Comparison of ENCODE assay signal across 8 cellular contexts in the genomic region with DNA sequence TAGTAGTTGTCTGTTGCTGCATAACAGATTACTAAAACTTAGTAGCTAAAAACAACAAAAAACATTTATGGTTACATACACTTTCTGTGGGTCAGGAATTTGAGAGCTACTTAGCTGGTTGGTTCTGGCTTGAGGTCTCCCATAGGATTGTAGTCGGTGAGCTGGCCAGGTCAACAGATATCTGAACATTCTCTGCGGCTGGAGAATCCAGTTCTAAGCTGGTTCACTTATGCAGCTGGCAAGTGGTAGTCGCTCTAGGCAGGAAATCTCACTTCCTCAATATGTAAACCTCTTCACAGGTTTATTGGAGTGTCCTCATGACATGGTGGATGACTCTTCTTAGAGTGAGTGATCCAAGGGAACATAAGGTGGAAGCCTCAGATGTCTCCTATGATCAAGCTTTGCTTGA.
DNase-seq lines count a peak whose midpoint lies in the region; ATAC-seq and TF ChIP-seq lines count a peak whose summit lies in the region.

No MANE protein-coding gene starts in this region.

- DNase-seq in NCI-H2029 (lab: John Stamatoyannopoulos, UW) = peak; percentile 66
- no peak for DNase-seq in effector memory CD8-positive, alpha-beta T cell
- DNase-seq in dedifferentiated amniotic fluid mesenchymal stem cell (ENCODE audit: extremely low spot score) = no peak
- DNase-seq in heart right ventricle = no peak
- no peak for DNase-seq in stimulated activated CD4-positive, alpha-beta T cell treated with anti-CD3 and anti-CD28 coated beads, Interleukin-1b, Interleukin-23, amount 100 ng/mL, for 48 hours

- peaks cover 3 to 86% (median 26%) of the 10 kb centered on the region in 9 donors for H3K4me1 ChIP-seq in heart right ventricle

- no peaks in the 10 kb centered on the region for H3K27me3 Mint-ChIP-seq in effector memory CD8-positive, alpha-beta T cell

- H3K4me3 Mint-ChIP-seq in effector memory CD8-positive, alpha-beta T cell = peak overlapping the region; percentile 72 to 79

- H3K4me1 Mint-ChIP-seq in effector memory CD8-positive, alpha-beta T cell (ENCODE audit: low read depth in 2 of 2) = peaks cover 64 to 83% of the 10 kb centered on the region in 2 donors

- TF ChIP-seq CTCF in heart right ventricle (IDR thresholded peaks at IDR 0.05) = no peak

- no peak overlapping the region for H3K4me3 ChIP-seq in heart right ventricle

- peaks cover 0 to 6% (median 0%) of the 10 kb centered on the region in 11 donors for H3K9me3 ChIP-seq in heart right ventricle

- no peaks in the 10 kb centered on the region for H3K36me3 ChIP-seq in heart right ventricle

- intact Hi-C loops in heart right ventricle (cut with DNase I) = no loop called here

- peaks cover 11% of the 10 kb centered on the region for H3K36me3 Mint-ChIP-seq in effector memory CD8-positive, alpha-beta T cell (ENCODE audit: insufficient read depth)

- H3K27ac ChIP-seq in heart right ventricle = peak overlapping the region in 1 of 10 donors; percentile 60

- H3K27me3 ChIP-seq in heart right ventricle = no peaks in the 10 kb centered on the region

- H3K27ac Mint-ChIP-seq in effector memory CD8-positive, alpha-beta T cell = peak overlapping the region; percentile 94 to 99

- ATAC-seq in GM18867 (IDR thresholded peaks at IDR 0.05; ENCODE audit: unreplicated experiment) = peak; percentile 84
- ATAC-seq in HG02610 (IDR thresholded peaks at IDR 0.05; ENCODE audit: unreplicated experiment) = peak; percentile 82
- peak; percentile 48 for ATAC-seq in effector memory CD8-positive, alpha-beta T cell (replicated peaks)
- no peak for ATAC-seq in SK-N-SH treated with all-trans-retinoic acid at 6 μM for 48 hours
- no peak for ATAC-seq in heart right ventricle

- 62 to 69% methylated on average over 3 of the region's 3 CpGs for WGBS in heart right ventricle, 2 donors

- peaks cover 3 to 7% of the 10 kb centered on the region in 2 donors for H3K9me3 Mint-ChIP-seq in effector memory CD8-positive, alpha-beta T cell

TF ChIP-seq in SK-N-SH treated with all-trans-retinoic acid at 6 μM for 48 hours, 23 proteins besides CTCF, POLR2A, EP300 and RAD21:
- no peak for TF ChIP-seq TOX (CRISPR knock-in tag; IDR thresholded peaks at IDR 0.05; ENCODE audit: borderline replicate concordance)
- TF ChIP-seq GLIS3 (CRISPR knock-in tag; IDR thresholded peaks at IDR 0.05) = no peak
- no peak for TF ChIP-seq OSR1 (CRISPR knock-in tag; IDR thresholded peaks at IDR 0.05)
- no peak for TF ChIP-seq ZNF8 (CRISPR knock-in tag; IDR thresholded peaks at IDR 0.05)
- TF ChIP-seq, protein P1, sequence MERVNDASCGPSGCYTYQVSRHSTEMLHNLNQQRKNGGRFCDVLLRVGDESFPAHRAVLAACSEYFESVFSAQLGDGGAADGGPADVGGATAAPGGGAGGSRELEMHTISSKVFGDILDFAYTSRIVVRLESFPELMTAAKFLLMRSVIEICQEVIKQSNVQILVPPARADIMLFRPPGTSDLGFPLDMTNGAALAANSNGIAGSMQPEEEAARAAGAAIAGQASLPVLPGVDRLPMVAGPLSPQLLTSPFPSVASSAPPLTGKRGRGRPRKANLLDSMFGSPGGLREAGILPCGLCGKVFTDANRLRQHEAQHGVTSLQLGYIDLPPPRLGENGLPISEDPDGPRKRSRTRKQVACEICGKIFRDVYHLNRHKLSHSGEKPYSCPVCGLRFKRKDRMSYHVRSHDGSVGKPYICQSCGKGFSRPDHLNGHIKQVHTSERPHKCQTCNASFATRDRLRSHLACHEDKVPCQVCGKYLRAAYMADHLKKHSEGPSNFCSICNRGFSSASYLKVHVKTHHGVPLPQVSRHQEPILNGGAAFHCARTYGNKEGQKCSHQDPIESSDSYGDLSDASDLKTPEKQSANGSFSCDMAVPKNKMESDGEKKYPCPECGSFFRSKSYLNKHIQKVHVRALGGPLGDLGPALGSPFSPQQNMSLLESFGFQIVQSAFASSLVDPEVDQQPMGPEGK (CRISPR knock-in tag; IDR thresholded peaks at IDR 0.05; ENCODE audit: borderline replicate concordance) = no peak
- TF ChIP-seq, protein P2, sequence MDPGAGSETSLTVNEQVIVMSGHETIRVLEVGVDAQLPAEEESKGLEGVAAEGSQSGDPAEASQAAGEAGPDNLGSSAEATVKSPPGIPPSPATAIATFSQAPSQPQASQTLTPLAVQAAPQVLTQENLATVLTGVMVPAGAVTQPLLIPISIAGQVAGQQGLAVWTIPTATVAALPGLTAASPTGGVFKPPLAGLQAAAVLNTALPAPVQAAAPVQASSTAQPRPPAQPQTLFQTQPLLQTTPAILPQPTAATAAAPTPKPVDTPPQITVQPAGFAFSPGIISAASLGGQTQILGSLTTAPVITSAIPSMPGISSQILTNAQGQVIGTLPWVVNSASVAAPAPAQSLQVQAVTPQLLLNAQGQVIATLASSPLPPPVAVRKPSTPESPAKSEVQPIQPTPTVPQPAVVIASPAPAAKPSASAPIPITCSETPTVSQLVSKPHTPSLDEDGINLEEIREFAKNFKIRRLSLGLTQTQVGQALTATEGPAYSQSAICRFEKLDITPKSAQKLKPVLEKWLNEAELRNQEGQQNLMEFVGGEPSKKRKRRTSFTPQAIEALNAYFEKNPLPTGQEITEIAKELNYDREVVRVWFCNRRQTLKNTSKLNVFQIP (CRISPR knock-in tag; IDR thresholded peaks at IDR 0.05; ENCODE audit: borderline replicate concordance, low read depth) = no peak
- TF ChIP-seq BACH2 (CRISPR knock-in tag; IDR thresholded peaks at IDR 0.05; ENCODE audit: borderline replicate concordance) = no peak
- no peak for TF ChIP-seq ZNF70 (CRISPR knock-in tag; IDR thresholded peaks at IDR 0.05)
- no peak for TF ChIP-seq SNAI2 (CRISPR knock-in tag; IDR thresholded peaks at IDR 0.05)
- TF ChIP-seq, protein P3, sequence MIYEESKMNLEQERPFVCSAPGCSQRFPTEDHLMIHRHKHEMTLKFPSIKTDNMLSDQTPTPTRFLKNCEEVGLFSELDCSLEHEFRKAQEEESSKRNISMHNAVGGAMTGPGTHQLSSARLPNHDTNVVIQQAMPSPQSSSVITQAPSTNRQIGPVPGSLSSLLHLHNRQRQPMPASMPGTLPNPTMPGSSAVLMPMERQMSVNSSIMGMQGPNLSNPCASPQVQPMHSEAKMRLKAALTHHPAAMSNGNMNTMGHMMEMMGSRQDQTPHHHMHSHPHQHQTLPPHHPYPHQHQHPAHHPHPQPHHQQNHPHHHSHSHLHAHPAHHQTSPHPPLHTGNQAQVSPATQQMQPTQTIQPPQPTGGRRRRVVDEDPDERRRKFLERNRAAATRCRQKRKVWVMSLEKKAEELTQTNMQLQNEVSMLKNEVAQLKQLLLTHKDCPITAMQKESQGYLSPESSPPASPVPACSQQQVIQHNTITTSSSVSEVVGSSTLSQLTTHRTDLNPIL (CRISPR knock-in tag; IDR thresholded peaks at IDR 0.05; ENCODE audit: low read depth) = no peak
- no peak for TF ChIP-seq RARB (CRISPR knock-in tag; IDR thresholded peaks at IDR 0.05)
- TF ChIP-seq ZFP30 (CRISPR knock-in tag; IDR thresholded peaks at IDR 0.05) = no peak
- TF ChIP-seq, protein P4, sequence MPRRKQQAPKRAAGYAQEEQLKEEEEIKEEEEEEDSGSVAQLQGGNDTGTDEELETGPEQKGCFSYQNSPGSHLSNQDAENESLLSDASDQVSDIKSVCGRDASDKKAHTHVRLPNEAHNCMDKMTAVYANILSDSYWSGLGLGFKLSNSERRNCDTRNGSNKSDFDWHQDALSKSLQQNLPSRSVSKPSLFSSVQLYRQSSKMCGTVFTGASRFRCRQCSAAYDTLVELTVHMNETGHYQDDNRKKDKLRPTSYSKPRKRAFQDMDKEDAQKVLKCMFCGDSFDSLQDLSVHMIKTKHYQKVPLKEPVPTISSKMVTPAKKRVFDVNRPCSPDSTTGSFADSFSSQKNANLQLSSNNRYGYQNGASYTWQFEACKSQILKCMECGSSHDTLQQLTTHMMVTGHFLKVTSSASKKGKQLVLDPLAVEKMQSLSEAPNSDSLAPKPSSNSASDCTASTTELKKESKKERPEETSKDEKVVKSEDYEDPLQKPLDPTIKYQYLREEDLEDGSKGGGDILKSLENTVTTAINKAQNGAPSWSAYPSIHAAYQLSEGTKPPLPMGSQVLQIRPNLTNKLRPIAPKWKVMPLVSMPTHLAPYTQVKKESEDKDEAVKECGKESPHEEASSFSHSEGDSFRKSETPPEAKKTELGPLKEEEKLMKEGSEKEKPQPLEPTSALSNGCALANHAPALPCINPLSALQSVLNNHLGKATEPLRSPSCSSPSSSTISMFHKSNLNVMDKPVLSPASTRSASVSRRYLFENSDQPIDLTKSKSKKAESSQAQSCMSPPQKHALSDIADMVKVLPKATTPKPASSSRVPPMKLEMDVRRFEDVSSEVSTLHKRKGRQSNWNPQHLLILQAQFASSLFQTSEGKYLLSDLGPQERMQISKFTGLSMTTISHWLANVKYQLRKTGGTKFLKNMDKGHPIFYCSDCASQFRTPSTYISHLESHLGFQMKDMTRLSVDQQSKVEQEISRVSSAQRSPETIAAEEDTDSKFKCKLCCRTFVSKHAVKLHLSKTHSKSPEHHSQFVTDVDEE (CRISPR knock-in tag; IDR thresholded peaks at IDR 0.05) = no peak
- no peak for TF ChIP-seq ZNF565 (CRISPR knock-in tag; conservative IDR thresholded peaks at IDR 0.05; ENCODE audit: low read depth)
- TF ChIP-seq CSDC2 (CRISPR knock-in tag; IDR thresholded peaks at IDR 0.05) = no peak
- no peak for TF ChIP-seq ARNTL (CRISPR knock-in tag; IDR thresholded peaks at IDR 0.05; ENCODE audit: borderline replicate concordance, low read depth)

Comparison
In these comparisons a context has a peak if more than half of its experiments do, and no peak if none do; other contexts are left out.
1. ATAC-seq: peak in GM18867 (single experiment), HG02610 (single experiment) and effector memory CD8-positive, alpha-beta T cell (single experiment); none in SK-N-SH treated with all-trans-retinoic acid at 6 μM for 48 hours (single experiment) and heart right ventricle (0 of 8).